In genomic region chr14:63564318-63564717, GRCh38 we compare ENCODE assay signal across 19 cellular contexts. TPM values are rescaled to one million over a fixed set of nuclear protein-coding genes. Genes with fewer than 3 reads are reported as not detected.
DNase-seq lines count a peak whose midpoint lies in the region; ATAC-seq and TF ChIP-seq lines count a peak whose summit lies in the region.
"Had no signal": no experiment of that assay in that cellular context is flagged by ENCODE, and none has a peak within 500 bp of the region (broad histone marks: within the 10 kb centered on the region; RNA-seq: fewer than 3 reads in every experiment).

No MANE protein-coding gene starts in this region.

- H3K4me1 ChIP-seq in colonic mucosa (no peaks in the 10 kb centered on the region), left lung (peaks cover 0 to 3% of the 10 kb centered on the region in 2 donors), upper lobe of right lung (no peaks in the 10 kb centered on the region)

- DNase-seq in SIG-M5 treated with dmso at 0.1 percent for 504 hours (lab: John Stamatoyannopoulos, UW; ENCODE audit: unreplicated experiment) (peak; percentile 19), SIG-M5 (lab: John Stamatoyannopoulos, UW) (no peak), colonic mucosa (peak; percentile 27), left lung (peak in 1 of 2 donors; percentile 49), upper lobe of right lung (no peak), activated T-cell treated with anti-CD3 and anti-CD28 coated beads for 4 hours (no peak), kidney glomerular epithelial cell (lab: John Stamatoyannopoulos, UW) (no peak)
- DNase-seq: activated CD8-positive, alpha-beta memory T cell treated with anti-CD3 and anti-CD28 coated beads for 24 hours; activated gamma-delta T cell; CD4-positive, alpha-beta T cell; effector CD4-positive, alpha-beta T cell; Karpas-422; NCI-H345; occipital lobe; stimulated activated naive B cell treated with anti-CD40 and anti-IgM and Interleukin-4, amounts not matched to agents 10 μg/mL and 1 μg/mL and 100 μg/mL, for 72 hours; WERI-Rb-1 had no signal

- H3K36me3 ChIP-seq in colonic mucosa (no peaks in the 10 kb centered on the region), left lung (no peaks in the 10 kb centered on the region), upper lobe of right lung (no peaks in the 10 kb centered on the region)
- H3K36me3 ChIP-seq: WERI-Rb-1 had no signal

- intact Hi-C loops in colonic mucosa (cut with DNase I) = no loop called here
- intact Hi-C loops in left lung (cut with DNase I) = no loop called here
- intact Hi-C loops in upper lobe of right lung (cut with DNase I) = no loop called here

- H3K9me3 ChIP-seq in colonic mucosa (no peaks in the 10 kb centered on the region), left lung (no peaks in the 10 kb centered on the region), upper lobe of right lung (no peaks in the 10 kb centered on the region)

- no peaks in the 10 kb centered on the region for H3K27me3 ChIP-seq in colonic mucosa
- no peaks in the 10 kb centered on the region for H3K27me3 ChIP-seq in left lung
- no peaks in the 10 kb centered on the region for H3K27me3 ChIP-seq in upper lobe of right lung

- no peak overlapping the region for H3K9ac ChIP-seq in colonic mucosa (ENCODE audit: low read depth in 2 of 2, low read length in 2 of 2)

- no peak for TF ChIP-seq CTCF in colonic mucosa (IDR thresholded peaks at IDR 0.05)
- no peak for TF ChIP-seq CTCF in left lung (IDR thresholded peaks at IDR 0.05)
- TF ChIP-seq CTCF in upper lobe of right lung (IDR thresholded peaks at IDR 0.05) = no peak

- peak; percentile 93 for ATAC-seq in left lung
- ATAC-seq in upper lobe of right lung = peak; percentile 96
- ATAC-seq in HG03039 (IDR thresholded peaks at IDR 0.05; ENCODE audit: unreplicated experiment) = no peak
- ATAC-seq: stimulated activated naive B cell treated with anti-CD40 and anti-IgM and Interleukin-4, amounts not matched to agents 10 μg/mL and 1 μg/mL and 100 μg/mL, for 72 hours had no signal

- no peak overlapping the region for H3K27ac ChIP-seq in colonic mucosa
- no peak overlapping the region for H3K27ac ChIP-seq in left lung
- H3K27ac ChIP-seq in upper lobe of right lung = no peak overlapping the region
- H3K27ac ChIP-seq: 22Rv1, WERI-Rb-1 had no signal

- H3K4me3 ChIP-seq in colonic mucosa (no peak overlapping the region), left lung (no peak overlapping the region), upper lobe of right lung (no peak overlapping the region)
- H3K4me3 ChIP-seq: smooth muscle cell had no signal

RNA-seq across cellular contexts. Expression of gene PPP2R5E, which starts 21.1 kb away (rescaled TPM):
- total RNA-seq in colonic mucosa (10 to 100 TPM; 58.0 to 62.7 TPM), left lung (10 to 100 TPM; 44.1 to 45.3 TPM), upper lobe of right lung (46.0 TPM)

Comparison
In these comparisons a context has a peak if more than half of its experiments do, and no peak if none do; other contexts are left out.
1. DNase-seq: peak in SIG-M5 treated with dmso at 0.1 percent for 504 hours (single experiment) and colonic mucosa (single experiment); none in SIG-M5 (single experiment), upper lobe of right lung (single experiment), activated T-cell treated with anti-CD3 and anti-CD28 coated beads for 4 hours (single experiment) and kidney glomerular epithelial cell (single experiment).